Comparison of ENCODE assay signal across 1 cellular context in the genomic region with DNA sequence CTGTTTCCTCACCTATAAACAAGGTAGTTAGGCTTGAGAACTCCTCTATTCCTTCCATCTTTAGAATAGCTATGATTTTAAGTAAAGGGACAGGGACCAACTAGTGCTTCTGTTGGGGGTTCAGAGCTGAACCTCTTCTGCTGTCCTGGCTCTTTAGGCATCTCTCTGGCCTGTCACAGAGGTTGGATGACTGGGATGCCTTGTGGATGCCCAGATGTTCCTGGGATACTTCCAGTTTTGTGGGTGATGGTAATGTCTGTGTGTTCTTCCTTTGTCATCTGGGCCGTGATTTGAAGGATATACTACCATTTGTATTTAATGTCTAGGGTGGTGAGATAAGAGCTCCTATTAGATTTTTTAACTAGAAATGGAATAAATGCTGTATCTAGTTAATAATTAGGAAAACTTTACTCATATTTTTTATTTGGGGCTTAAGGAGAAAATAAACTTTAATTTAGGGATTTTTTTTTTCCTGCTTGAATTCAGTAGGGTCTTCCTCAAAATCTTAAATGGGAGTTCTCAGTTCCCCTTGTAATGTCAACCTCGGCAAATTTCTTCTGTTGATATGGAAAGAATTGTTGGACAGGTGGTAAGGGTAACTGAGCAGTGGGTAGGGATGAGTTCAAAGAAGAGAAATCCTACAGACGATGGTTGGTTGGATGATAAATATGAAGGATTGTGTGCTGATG.
TF ChIP-seq lines count a peak whose summit lies in the region.

No MANE protein-coding gene starts in this region.

TF ChIP-seq in endothelial cell of umbilical vein, 7 proteins besides CTCF, POLR2A, EP300 and RAD21:
- TF ChIP-seq MAX (IDR thresholded peaks at IDR 0.05; ENCODE audit: insufficient read depth, insufficient read length): no peak
- TF ChIP-seq GATA2 (IDR thresholded peaks at IDR 0.05; ENCODE audit: insufficient read depth, insufficient read length, low read depth, low read length): no peak
- no peak for TF ChIP-seq FOS (IDR thresholded peaks at IDR 0.05; ENCODE audit: borderline replicate concordance, insufficient read depth, low read length)
- TF ChIP-seq MYC (IDR thresholded peaks at IDR 0.05; ENCODE audit: low read depth, low read length): no peak
- TF ChIP-seq POLR2AphosphoS5 (IDR thresholded peaks at IDR 0.05; ENCODE audit: insufficient read depth, low read depth, low read length): no peak
